ENCODE assay signal across 9 cellular contexts in the genomic region with DNA sequence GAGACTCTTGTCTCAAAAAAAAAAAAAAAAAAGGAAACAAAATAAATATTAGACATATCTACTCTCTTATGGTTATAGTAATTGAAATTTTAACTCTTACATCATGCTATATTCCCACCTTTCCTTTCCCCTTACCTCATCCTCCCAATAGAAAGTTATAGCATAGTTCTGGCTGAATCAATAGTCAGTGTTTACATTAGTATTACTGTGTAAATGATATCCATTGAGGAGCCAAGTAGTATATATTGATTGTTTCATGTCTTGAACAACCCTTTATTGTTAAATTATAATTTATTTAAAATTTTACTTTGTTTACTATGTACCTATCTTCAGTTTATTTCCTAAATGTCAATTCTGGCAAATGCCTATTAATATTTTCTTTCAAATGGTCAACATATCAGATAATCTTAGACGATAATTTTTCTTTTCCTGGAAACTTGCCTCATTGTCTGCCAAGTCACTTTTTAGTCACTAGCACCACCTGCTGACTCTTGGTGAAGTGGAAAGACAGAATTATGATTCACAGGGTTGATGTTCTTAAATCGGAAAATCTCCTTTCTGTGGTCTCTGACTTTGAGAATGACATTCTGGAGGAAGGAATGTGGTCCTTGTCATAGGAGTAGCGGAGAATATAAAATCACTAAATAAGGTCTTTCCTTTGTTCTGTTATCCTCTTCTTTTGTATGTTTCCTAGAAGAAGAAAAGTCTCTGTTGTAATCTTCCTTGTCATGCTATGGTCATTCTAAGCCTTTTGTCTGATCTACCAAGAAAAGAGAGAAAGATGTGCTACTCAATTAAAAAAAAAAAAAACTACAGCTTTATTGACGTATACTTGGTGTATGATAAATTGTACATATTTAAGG. TPM values are rescaled to one million over a fixed set of nuclear protein-coding genes. Genes with fewer than 3 reads are reported as not detected.
DNase-seq lines count a peak whose midpoint lies in the region; ATAC-seq and TF ChIP-seq lines count a peak whose summit lies in the region.
"Had no signal": no experiment of that assay in that cellular context is flagged by ENCODE, and none has a peak within 500 bp of the region (broad histone marks: within the 10 kb centered on the region; RNA-seq: fewer than 3 reads in every experiment).

No MANE protein-coding gene starts in this region.

- peaks cover 7% of the 10 kb centered on the region; the same call in 1 of the 2 replicates for H3K4me1 ChIP-seq in OCI-LY3 (ENCODE audit: low read length)

- H2AFZ ChIP-seq in OCI-LY3 (ENCODE audit: low read depth, low read length) = peak overlapping the region; percentile 23

- ATAC-seq in HG02973 (IDR thresholded peaks at IDR 0.05; ENCODE audit: unreplicated experiment) = no peak

- no peak overlapping the region for H3K27ac ChIP-seq in OCI-LY3 (ENCODE audit: low read length)

- H3K27ac Mint-ChIP-seq in activated naive CD4-positive, alpha-beta T cell treated with anti-CD3 and anti-CD28 coated beads for 36 hours = no peak overlapping the region
- H3K27ac Mint-ChIP-seq: activated naive CD4-positive, alpha-beta T cell treated with anti-CD3 and anti-CD28 coated beads, Interleukin-2, amount 50 U/mL, for 24 hours had no signal

- H3K4me1 Mint-ChIP-seq in activated naive CD4-positive, alpha-beta T cell treated with anti-CD3 and anti-CD28 coated beads for 36 hours (ENCODE audit: low read depth) = peaks cover 5% of the 10 kb centered on the region

- H3K27me3 ChIP-seq in OCI-LY3 (ENCODE audit: low read depth, low read length) = peaks cover 18% of the 10 kb centered on the region; the same call in 1 of the 2 replicates

- H3K79me2 ChIP-seq in OCI-LY3 (ENCODE audit: low read length) = no peaks in the 10 kb centered on the region

- DNase-seq in DMS79 (lab: John Stamatoyannopoulos, UW) (peak; percentile 59), KBM-7 (peak; percentile 77), glomerular endothelial cell (ENCODE audit: extremely low read depth, low read depth, low spot score) (peak; percentile 73), pons (ENCODE audit: low spot score) (peak; percentile 85), HK-2 (ENCODE audit: unreplicated experiment) (no peak)
- DNase-seq in activated naive CD4-positive, alpha-beta T cell treated with anti-CD3 and anti-CD28 coated beads for 36 hours = peak; percentile 84

- intact Hi-C loops in activated naive CD4-positive, alpha-beta T cell treated with anti-CD3 and anti-CD28 coated beads for 36 hours (cut with micrococcal nuclease) = loop anchor here (1.0 kb wide), 3 partner anchors 36 to 168 kb away; a partner anchor contains a TSS

- in situ Hi-C loops in KBM-7 (cut with MboI; ENCODE audit: low pct_unique_long_range_greater_than_20kb, low sequenced_read_pairs) = no loop called here

- no peaks in the 10 kb centered on the region for H4K20me1 ChIP-seq in OCI-LY3 (ENCODE audit: insufficient read depth, low read length)

- peak overlapping the region; percentile 9; the same call in 1 of the 2 replicates for H3K9ac ChIP-seq in OCI-LY3 (ENCODE audit: low read length)

- TF ChIP-seq CTCF in OCI-LY3 (IDR thresholded peaks at IDR 0.05; ENCODE audit: low read depth, low read length) = peak; percentile 99

- no peaks in the 10 kb centered on the region for H3K9me3 ChIP-seq in OCI-LY3 (ENCODE audit: insufficient read depth, low read length)

- H3K27me3 Mint-ChIP-seq in activated naive CD4-positive, alpha-beta T cell treated with anti-CD3 and anti-CD28 coated beads for 36 hours (ENCODE audit: low read depth) = peaks cover 8% of the 10 kb centered on the region

- H3K9me3 Mint-ChIP-seq in activated naive CD4-positive, alpha-beta T cell treated with anti-CD3 and anti-CD28 coated beads for 36 hours = no peaks in the 10 kb centered on the region
- H3K9me3 Mint-ChIP-seq: activated naive CD4-positive, alpha-beta T cell treated with anti-CD3 and anti-CD28 coated beads, Interleukin-2, amount 50 U/mL, for 24 hours had no signal

- H3K4me2 ChIP-seq in OCI-LY3 (ENCODE audit: low read length) = peak overlapping the region; percentile 72

- CTCF ChIA-PET in activated naive CD4-positive, alpha-beta T cell treated with anti-CD3 and anti-CD28 coated beads for 36 hours (lab: Charles Lee) = interaction anchor here (0.6 to 7.5 kb wide), 12 partner anchors 9 to 206 kb away, joined by 3 to 230 read pairs (median 6); a partner anchor contains a TSS

- no peak overlapping the region for H3K4me3 Mint-ChIP-seq in activated naive CD4-positive, alpha-beta T cell treated with anti-CD3 and anti-CD28 coated beads for 36 hours
- H3K4me3 Mint-ChIP-seq: activated naive CD4-positive, alpha-beta T cell treated with anti-CD3 and anti-CD28 coated beads, Interleukin-2, amount 50 U/mL, for 24 hours had no signal

- peak overlapping the region; percentile 38 for H3K4me3 ChIP-seq in OCI-LY3 (ENCODE audit: low read length)

- H3K36me3 Mint-ChIP-seq in activated naive CD4-positive, alpha-beta T cell treated with anti-CD3 and anti-CD28 coated beads for 36 hours (ENCODE audit: low read depth) = no peaks in the 10 kb centered on the region
- H3K36me3 Mint-ChIP-seq: activated naive CD4-positive, alpha-beta T cell treated with anti-CD3 and anti-CD28 coated beads, Interleukin-2, amount 50 U/mL, for 24 hours had no signal

- no peaks in the 10 kb centered on the region for H3K36me3 ChIP-seq in OCI-LY3 (replicated peaks; ENCODE audit: low read depth, low read length)

RNA-seq across cellular contexts. Expression of a gene that starts 8.6 kb away (rescaled TPM):
- not detected for total RNA-seq in activated naive CD4-positive, alpha-beta T cell treated with anti-CD3 and anti-CD28 coated beads for 36 hours
- total RNA-seq in glomerular endothelial cell = not detected in 2 replicates

RNA-seq across cellular contexts. Expression of a gene that starts 16.6 kb away (rescaled TPM):
- 10 to 100 TPM; 86.0 to 91.1 TPM for total RNA-seq in activated naive CD4-positive, alpha-beta T cell treated with anti-CD3 and anti-CD28 coated beads for 36 hours
- total RNA-seq in glomerular endothelial cell = 98.0 and 102 TPM in 2 replicates

RNA-seq across cellular contexts. Expression of a gene that starts 48.4 kb away (rescaled TPM):
- total RNA-seq in activated naive CD4-positive, alpha-beta T cell treated with anti-CD3 and anti-CD28 coated beads for 36 hours = 10 to 100 TPM; 32.0 to 34.0 TPM
- 13.4 and 18.7 TPM in 2 replicates for total RNA-seq in glomerular endothelial cell

RNA-seq across cellular contexts. Expression of a gene that starts 48.6 kb away (rescaled TPM):
- 1 to 10 TPM; 3.7 to 4.3 TPM for total RNA-seq in activated naive CD4-positive, alpha-beta T cell treated with anti-CD3 and anti-CD28 coated beads for 36 hours
- total RNA-seq in glomerular endothelial cell = 0.35 and 0.44 TPM in 2 replicates

RNA-seq across cellular contexts. Expression of a gene that starts 55.1 kb away (rescaled TPM):
- 10 to 100 TPM; 43.6 to 44.3 TPM for total RNA-seq in activated naive CD4-positive, alpha-beta T cell treated with anti-CD3 and anti-CD28 coated beads for 36 hours
- total RNA-seq in glomerular endothelial cell = 41.6 and 42.2 TPM in 2 replicates
